21 cellular contexts compared by ENCODE assay signal in the genomic region with DNA sequence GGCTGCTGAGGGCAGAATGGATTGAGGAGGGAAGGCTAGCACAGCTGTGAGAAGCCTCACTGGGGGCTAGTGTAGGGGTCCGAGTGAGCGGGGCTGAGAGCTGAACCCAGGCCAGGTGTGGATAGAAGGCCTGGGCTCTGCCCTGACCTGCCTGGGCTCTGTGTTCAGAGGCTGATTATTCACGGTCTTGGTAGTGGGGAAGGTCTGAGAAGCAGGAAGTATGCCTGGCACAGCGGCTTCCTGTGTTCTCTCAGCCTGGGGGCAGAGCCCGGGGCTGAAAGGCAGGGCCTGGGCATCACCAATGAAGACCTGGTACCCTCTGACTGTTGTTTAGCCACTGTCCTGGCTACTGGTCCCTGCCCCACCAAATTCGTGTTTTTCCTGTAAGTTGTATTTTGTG.
A peak's percentile ranks its signal among the peaks of the same experiment; 100 is the strongest.
DNase-seq lines count a peak whose midpoint lies in the region; ATAC-seq, FAIRE-seq and TF ChIP-seq lines count a peak whose summit lies in the region.
"Had no signal": no experiment of that assay in that cellular context is flagged by ENCODE, and none has a peak within 500 bp of the region (broad histone marks: within the 10 kb centered on the region; RNA-seq: fewer than 3 reads in every experiment).

No MANE protein-coding gene starts in this region.

- H3K27ac ChIP-seq in CD4-positive, alpha-beta memory T cell (ENCODE audit: low read depth, low read length) = no peak overlapping the region
- H3K27ac ChIP-seq in GM12878 (ENCODE audit: control insufficient read depth, insufficient read depth) = no peak overlapping the region
- H3K27ac ChIP-seq in naive thymus-derived CD4-positive, alpha-beta T cell (ENCODE audit: low read depth, low read length) = no peak overlapping the region
- no peak overlapping the region for H3K27ac ChIP-seq in colonic mucosa
- H3K27ac ChIP-seq: HL-60, ovary, SJCRH30, thoracic aorta had no signal

- POLR2A ChIA-PET in CD4-positive, alpha-beta memory T cell (lab: Charles Lee; ENCODE audit: partially characterized antibody) = no interaction called here
- POLR2A ChIA-PET in GM12878 (lab: Charles Lee) = no interaction called here
- POLR2A ChIA-PET in naive thymus-derived CD4-positive, alpha-beta T cell (lab: Charles Lee) = no interaction called here

- peaks cover 9 to 12% (median 12%) of the 10 kb centered on the region in 4 donors for H3K4me1 Mint-ChIP-seq in CD4-positive, alpha-beta memory T cell
- peaks cover 6 to 22% (median 13%) of the 10 kb centered on the region in 7 donors for H3K4me1 Mint-ChIP-seq in naive thymus-derived CD4-positive, alpha-beta T cell
- H3K4me1 Mint-ChIP-seq in activated T-helper 2 cell treated with anti-CD3 and anti-CD28 coated beads, Interferon-gamma antibody, Interleukin-2, Interleukin-4, amounts not matched to agents 10 μg/mL and 5 μg/mL and 100 μg/mL, durations not matched to agents 14 hours and 24 hours and 36 hours (ENCODE audit: low read depth) = peaks cover 2% of the 10 kb centered on the region

- H3K9me3 ChIP-seq in CD4-positive, alpha-beta memory T cell (ENCODE audit: control insufficient read depth in 1 of 2, low read length in 2 of 2) = no peaks in the 10 kb centered on the region
- no peaks in the 10 kb centered on the region; the same call in 2 of the 3 replicates for H3K9me3 ChIP-seq in GM12878 (replicated peaks; ENCODE audit: control insufficient read depth, insufficient read depth, low read length)
- H3K9me3 ChIP-seq in naive thymus-derived CD4-positive, alpha-beta T cell (ENCODE audit: control insufficient read depth in 2 of 3, low read length in 3 of 3) = no peaks in the 10 kb centered on the region
- no peaks in the 10 kb centered on the region for H3K9me3 ChIP-seq in colonic mucosa
- H3K9me3 ChIP-seq: ovary, SJCRH30, thoracic aorta had no signal

- peaks cover 0 to 9% (median 1%) of the 10 kb centered on the region in 8 donors for H3K9me3 Mint-ChIP-seq in CD4-positive, alpha-beta memory T cell
- H3K9me3 Mint-ChIP-seq in naive thymus-derived CD4-positive, alpha-beta T cell = peaks cover 0 to 8% (median 3%) of the 10 kb centered on the region in 11 donors
- H3K9me3 Mint-ChIP-seq in activated T-helper 2 cell treated with anti-CD3 and anti-CD28 coated beads, Interferon-gamma antibody, Interleukin-2, Interleukin-4, amounts not matched to agents 10 μg/mL and 5 μg/mL and 100 μg/mL, durations not matched to agents 14 hours and 24 hours and 36 hours = peaks cover 6% of the 10 kb centered on the region

- H2AFZ ChIP-seq in GM12878 (ENCODE audit: control insufficient read depth, low read depth, low read length) = peak overlapping the region; percentile 11; the same call in 1 of the 2 replicates

- no peaks in the 10 kb centered on the region for H3K79me2 ChIP-seq in GM12878 (ENCODE audit: control insufficient read depth, insufficient read depth, low read length)

- no peaks in the 10 kb centered on the region for H4K20me1 ChIP-seq in GM12878 (ENCODE audit: control insufficient read depth, insufficient read depth)

- H3K27me3 ChIP-seq in CD4-positive, alpha-beta memory T cell (ENCODE audit: insufficient read depth, low read length) = no peaks in the 10 kb centered on the region
- no peaks in the 10 kb centered on the region for H3K27me3 ChIP-seq in GM12878 (replicated peaks in 1 of 2; ENCODE audit: control insufficient read depth in 2 of 2, insufficient read depth in 2 of 2, low read length in 1 of 2)
- H3K27me3 ChIP-seq in naive thymus-derived CD4-positive, alpha-beta T cell (ENCODE audit: control insufficient read depth in 2 of 2, insufficient read depth in 2 of 2, low read length in 2 of 2) = no peaks in the 10 kb centered on the region
- H3K27me3 ChIP-seq in colonic mucosa = no peaks in the 10 kb centered on the region
- H3K27me3 ChIP-seq: ovary had no signal

- no peak overlapping the region for H3K4me3 ChIP-seq in CD4-positive, alpha-beta memory T cell (ENCODE audit: low read length in 2 of 2)
- H3K4me3 ChIP-seq in GM12878 (no peak overlapping the region), colonic mucosa (no peak overlapping the region)
- H3K4me3 ChIP-seq in naive thymus-derived CD4-positive, alpha-beta T cell (ENCODE audit: low read length) = no peak overlapping the region
- H3K4me3 ChIP-seq: ovary, SJCRH30, thoracic aorta had no signal

- H3K27me3 Mint-ChIP-seq in CD4-positive, alpha-beta memory T cell = peaks cover 10 to 15% of the 10 kb centered on the region in 2 donors
- H3K27me3 Mint-ChIP-seq in naive thymus-derived CD4-positive, alpha-beta T cell = peaks cover 0 to 12% (median 4%) of the 10 kb centered on the region in 5 donors
- no peaks in the 10 kb centered on the region for H3K27me3 Mint-ChIP-seq in activated T-helper 2 cell treated with anti-CD3 and anti-CD28 coated beads, Interferon-gamma antibody, Interleukin-2, Interleukin-4, amounts not matched to agents 10 μg/mL and 5 μg/mL and 100 μg/mL, durations not matched to agents 14 hours and 24 hours and 36 hours (ENCODE audit: low read depth)

- no peak for TF ChIP-seq EP300 in GM12878 (IDR thresholded peaks at IDR 0.05; ENCODE audit: borderline replicate concordance in 1 of 2, control insufficient read depth in 1 of 2, low read depth in 2 of 2, low read length in 2 of 2)

- peak overlapping the region in 2 of 8 donors; percentile 23 to 65 for H3K4me3 Mint-ChIP-seq in CD4-positive, alpha-beta memory T cell
- H3K4me3 Mint-ChIP-seq in naive thymus-derived CD4-positive, alpha-beta T cell = peak overlapping the region in 5 of 10 donors; percentile 13 to 47 (median 15)
- no peak overlapping the region for H3K4me3 Mint-ChIP-seq in activated T-helper 2 cell treated with anti-CD3 and anti-CD28 coated beads, Interferon-gamma antibody, Interleukin-2, Interleukin-4, amounts not matched to agents 10 μg/mL and 5 μg/mL and 100 μg/mL, durations not matched to agents 14 hours and 24 hours and 36 hours (ENCODE audit: low read depth)
- H3K4me3 Mint-ChIP-seq: activated T-cell treated with anti-CD3 and anti-CD28 coated beads, Interleukin-2, amount 50 U/mL, for 72 hours had no signal

- CTCF ChIA-PET in CD4-positive, alpha-beta memory T cell (lab: Charles Lee; ENCODE audit: partially characterized antibody) = no interaction called here
- CTCF ChIA-PET in GM12878 (lab: Yijun Ruan, JAX) = no interaction called here
- CTCF ChIA-PET in naive thymus-derived CD4-positive, alpha-beta T cell (lab: Charles Lee) = no interaction called here

- no peak for TF ChIP-seq CTCF in GM12878 (IDR thresholded peaks at IDR 0.05 in 2 of 3, conservative IDR thresholded peaks at IDR 0.05 in 1 of 3; ENCODE audit: control insufficient read depth in 2 of 3, extremely low read depth in 1 of 3, insufficient read depth in 1 of 3, low read depth in 3 of 3, low read length in 3 of 3)
- TF ChIP-seq CTCF in colonic mucosa (IDR thresholded peaks at IDR 0.05) = no peak

- DNase-seq in CD4-positive, alpha-beta memory T cell = peak in 2 of 5 donors; percentile 1 to 2
- DNase-seq in M059J (ENCODE audit: low read depth) = peak; percentile 13
- DNase-seq in GM12878 (ENCODE audit: low read depth, low spot score) = no peak
- DNase-seq in naive thymus-derived CD4-positive, alpha-beta T cell = peak in 4 of 9 donors; percentile 9 to 20 (median 16)
- no peak for DNase-seq in colonic mucosa
- DNase-seq in activated T-helper 2 cell treated with anti-CD3 and anti-CD28 coated beads, Interferon-gamma antibody, Interleukin-2, Interleukin-4, amounts not matched to agents 10 μg/mL and 5 μg/mL and 100 μg/mL, durations not matched to agents 14 hours and 24 hours and 36 hours (ENCODE audit: low spot score) = no peak
- DNase-seq: activated CD4-positive, alpha-beta T cell treated with anti-CD3 and anti-CD28 coated beads, Interleukin-2, amount 50 U/mL, for 4 hours; activated T-cell treated with anti-CD3 and anti-CD28 coated beads, Interleukin-2, amount 50 U/mL, for 72 hours; cerebellar nuclear complex; foreskin melanocyte; KBM-7; left colon; NCI-H1092; NCI-H524 treated with DMSO at 0.1 percent for 48 hours; ovary; stimulated activated CD4-positive, alpha-beta T cell treated with anti-CD3 and anti-CD28 coated beads, Interleukin-2, amount 100 ng/mL, for 48 hours; T1000 had no signal

- ATAC-seq in GM12878 (no peak), HG03108 (IDR thresholded peaks at IDR 0.05; ENCODE audit: unreplicated experiment) (no peak)
- peak; percentile 42 for ATAC-seq in naive thymus-derived CD4-positive, alpha-beta T cell
- ATAC-seq: left colon had no signal

- no peak for TF ChIP-seq RAD21 in GM12878 (IDR thresholded peaks at IDR 0.05; ENCODE audit: insufficient read depth, low read depth, low read length)

- no peak overlapping the region for H3K4me2 ChIP-seq in GM12878 (ENCODE audit: control insufficient read depth, insufficient read depth)

- RAD21 ChIA-PET in GM12878 (lab: Charles Lee; ENCODE audit: unreplicated experiment) = no interaction called here

- 0% methylated on average over 6 of the region's 6 CpGs for WGBS in GM12878 (ENCODE audit: insufficient coverage, insufficient replicate concordance, low lambda C conversion rate, missing lambda C conversion rate)

- no peak for FAIRE-seq in GM12878 (lab: Jason Lieb, UNC)

- SMC1A ChIA-PET in GM12878 (lab: Charles Lee; ENCODE audit: uncharacterized antibody, unreplicated experiment) = no interaction called here

- peaks cover 8% of the 10 kb centered on the region for H3K4me1 ChIP-seq in CD4-positive, alpha-beta memory T cell (ENCODE audit: insufficient read depth, low read length)
- H3K4me1 ChIP-seq in GM12878 (ENCODE audit: control insufficient read depth, insufficient read depth, low read length) (no peaks in the 10 kb centered on the region), colonic mucosa (no peaks in the 10 kb centered on the region)
- peaks cover 0 to 7% of the 10 kb centered on the region in 2 donors for H3K4me1 ChIP-seq in naive thymus-derived CD4-positive, alpha-beta T cell (ENCODE audit: control insufficient read depth in 2 of 2, insufficient read depth in 2 of 2, low read length in 2 of 2)
- H3K4me1 ChIP-seq: SJCRH30 had no signal

- H3K27ac Mint-ChIP-seq in CD4-positive, alpha-beta memory T cell = peak overlapping the region in 4 of 7 donors; percentile 8 to 92 (median 46)
- peak overlapping the region; percentile 11 to 90 (median 71) for H3K27ac Mint-ChIP-seq in naive thymus-derived CD4-positive, alpha-beta T cell
- H3K27ac Mint-ChIP-seq in activated T-helper 2 cell treated with anti-CD3 and anti-CD28 coated beads, Interferon-gamma antibody, Interleukin-2, Interleukin-4, amounts not matched to agents 10 μg/mL and 5 μg/mL and 100 μg/mL, durations not matched to agents 14 hours and 24 hours and 36 hours = no peak overlapping the region
- H3K27ac Mint-ChIP-seq: activated T-cell treated with anti-CD3 and anti-CD28 coated beads, Interleukin-2, amount 50 U/mL, for 72 hours had no signal

- BruUV-seq in GM12878 (replicated peaks; lab: Mats Ljungman, UMichigan) = no TSS peak

- no peak for TF ChIP-seq POLR2A in GM12878 (IDR thresholded peaks at IDR 0.05; ENCODE audit: low read depth, low read length)

- in situ Hi-C loops in GM12878 (cut with MboI) = no loop called here

- H3K36me3 Mint-ChIP-seq in CD4-positive, alpha-beta memory T cell = no peaks in the 10 kb centered on the region
- H3K36me3 Mint-ChIP-seq in naive thymus-derived CD4-positive, alpha-beta T cell = peaks cover 0 to 5% (median 4%) of the 10 kb centered on the region in 5 donors
- H3K36me3 Mint-ChIP-seq in activated T-helper 2 cell treated with anti-CD3 and anti-CD28 coated beads, Interferon-gamma antibody, Interleukin-2, Interleukin-4, amounts not matched to agents 10 μg/mL and 5 μg/mL and 100 μg/mL, durations not matched to agents 14 hours and 24 hours and 36 hours (ENCODE audit: low read depth) = no peaks in the 10 kb centered on the region

- H3K36me3 ChIP-seq in CD4-positive, alpha-beta memory T cell (ENCODE audit: insufficient read depth, low read length) = no peaks in the 10 kb centered on the region
- no peaks in the 10 kb centered on the region for H3K36me3 ChIP-seq in GM12878 (ENCODE audit: control insufficient read depth in 2 of 2, insufficient read depth in 2 of 2, low read length in 1 of 2)
- no peaks in the 10 kb centered on the region for H3K36me3 ChIP-seq in naive thymus-derived CD4-positive, alpha-beta T cell (ENCODE audit: control insufficient read depth in 2 of 3, insufficient read depth in 3 of 3, low read length in 3 of 3)
- H3K36me3 ChIP-seq in colonic mucosa = no peaks in the 10 kb centered on the region
- H3K36me3 ChIP-seq: ovary, SJCRH30, thoracic aorta had no signal

- intact Hi-C loops in CD4-positive, alpha-beta memory T cell (cut with micrococcal nuclease) = no loop called here
- intact Hi-C loops in GM12878 (cut with micrococcal nuclease; ENCODE audit: unreplicated experiment) (no loop called here), colonic mucosa (cut with DNase I) (no loop called here)
- intact Hi-C loops in naive thymus-derived CD4-positive, alpha-beta T cell (cut with micrococcal nuclease) = no loop called here
- intact Hi-C loops in activated T-helper 2 cell treated with anti-CD3 and anti-CD28 coated beads, Interferon-gamma antibody, Interleukin-2, Interleukin-4, amounts not matched to agents 10 μg/mL and 5 μg/mL and 100 μg/mL, durations not matched to agents 14 hours and 24 hours and 36 hours (cut with micrococcal nuclease) = no loop called here

- H3K9ac ChIP-seq in GM12878 (ENCODE audit: control insufficient read depth, insufficient read depth, low read length) = no peak overlapping the region
- H3K9ac ChIP-seq in colonic mucosa (ENCODE audit: low read depth in 2 of 2, low read length in 2 of 2) = no peak overlapping the region
